9 cellular contexts compared by ENCODE assay signal in the genomic region with DNA sequence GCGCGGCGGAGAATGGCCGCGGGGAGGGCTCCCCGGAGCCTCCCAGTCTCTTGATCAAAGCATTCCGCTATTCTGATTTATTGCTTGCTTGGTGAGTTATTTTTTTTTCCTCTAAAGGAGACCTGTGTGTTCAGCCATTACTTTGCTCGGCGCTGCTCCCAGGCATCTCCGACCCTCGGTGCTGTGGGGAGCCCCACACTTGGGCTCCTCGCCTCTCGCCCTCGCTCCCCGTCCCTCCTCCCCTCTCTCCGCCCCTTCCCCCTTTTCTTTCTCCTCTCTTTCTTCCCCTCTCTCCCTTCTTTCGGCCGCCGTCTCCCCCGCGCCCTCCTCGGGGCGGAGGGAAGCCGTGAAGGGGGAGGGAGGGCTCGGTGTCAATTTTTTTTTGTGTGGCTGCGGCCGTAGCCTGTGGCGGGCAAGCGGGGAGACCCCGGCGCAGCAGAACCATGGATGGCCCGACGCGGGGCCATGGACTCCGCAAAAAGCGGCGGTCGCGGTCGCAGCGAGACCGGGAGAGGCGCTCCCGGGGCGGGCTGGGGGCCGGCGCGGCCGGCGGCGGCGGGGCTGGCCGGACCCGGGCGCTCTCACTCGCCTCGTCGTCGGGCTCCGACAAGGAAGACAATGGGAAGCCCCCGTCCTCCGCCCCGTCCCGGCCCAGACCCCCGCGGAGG. TPM values are rescaled to one million over a fixed set of nuclear protein-coding genes. Genes with fewer than 3 reads are reported as not detected.
DNase-seq lines count a peak whose midpoint lies in the region; ATAC-seq, FAIRE-seq and TF ChIP-seq lines count a peak whose summit lies in the region.
"Had no signal": no experiment of that assay in that cellular context is flagged by ENCODE, and none has a peak within 500 bp of the region (broad histone marks: within the 10 kb centered on the region; RNA-seq: fewer than 3 reads in every experiment).

No MANE protein-coding gene starts in this region.

- H3K9ac ChIP-seq in rectal smooth muscle tissue (ENCODE audit: low read length): no peak overlapping the region

- peaks cover 3% of the 10 kb centered on the region for H3K79me2 ChIP-seq in ACC112 (ENCODE audit: control insufficient read depth, insufficient read depth, low read length, unreplicated experiment)

- H3K4me1 ChIP-seq in ACC112 (ENCODE audit: control insufficient read depth, insufficient read depth, low read length, unreplicated experiment) (peaks cover 3% of the 10 kb centered on the region), rectal smooth muscle tissue (ENCODE audit: control insufficient read depth, insufficient read depth, low read length) (peaks cover 7% of the 10 kb centered on the region)

- TF ChIP-seq CTCF in GM13977 (IDR thresholded peaks at IDR 0.05; ENCODE audit: extremely low read depth, insufficient read depth, missing control alignments) (no peak), WI38 (IDR thresholded peaks at IDR 0.05; ENCODE audit: low read depth, low read length) (no peak)

- H2AFZ ChIP-seq in ACC112 (ENCODE audit: low read length, unreplicated experiment): peak overlapping the region; percentile 98

- H3K27me3 ChIP-seq in ACC112 (ENCODE audit: insufficient read depth, low read length) (peaks cover 46% of the 10 kb centered on the region), rectal smooth muscle tissue (ENCODE audit: control insufficient read depth, insufficient read depth, low read length) (no peaks in the 10 kb centered on the region)

- intact Hi-C loops in Right ventricle myocardium superior (cut with DNase I): no loop called here

- no peaks in the 10 kb centered on the region for H3K36me3 ChIP-seq in ACC112 (ENCODE audit: insufficient read depth, low read length)
- no peaks in the 10 kb centered on the region for H3K36me3 ChIP-seq in rectal smooth muscle tissue (ENCODE audit: control insufficient read depth, insufficient read depth, low read length)

- in situ Hi-C loops in GM13977 (cut with MboI; ENCODE audit: low pct_unique_long_range_greater_than_20kb, low sequenced_read_pairs, unreplicated experiment): no loop called here

- ATAC-seq in Right ventricle myocardium superior (ENCODE audit: poor library complexity) (peak; percentile 3), GM19397 (IDR thresholded peaks at IDR 0.05; ENCODE audit: unreplicated experiment) (no peak)

- H3K4me3 ChIP-seq in ACC112 (ENCODE audit: low read depth, low read length): peak overlapping the region; percentile 95
- H3K4me3 ChIP-seq in WI38 (ENCODE audit: low read depth, low read length): peak overlapping the region; percentile 62
- H3K4me3 ChIP-seq in rectal smooth muscle tissue (ENCODE audit: low read length): peak overlapping the region; percentile 68

- no peak for FAIRE-seq in RCC 7860 (lab: Jason Lieb, UNC)

- DNase-seq in GM13977 (ENCODE audit: low spot score): peak; percentile 52
- DNase-seq in Right ventricle myocardium superior: no peak
- no peak for DNase-seq in RCC 7860 (ENCODE audit: low spot score)
- no peak for DNase-seq in LoVo (ENCODE audit: low spot score)

- H3K27ac ChIP-seq in ACC112 (ENCODE audit: low read depth, low read length) (no peak overlapping the region), rectal smooth muscle tissue (ENCODE audit: low read depth, low read length) (peak overlapping the region; percentile 35)
- H3K27ac ChIP-seq: epithelial cell of prostate had no signal

RNA-seq across cellular contexts. Expression of gene AUTS2, which starts 1.1 kb away (rescaled TPM):
- total RNA-seq in Right ventricle myocardium superior: 5.2 TPM
